Comparison of ENCODE assay signal across 26 cellular contexts in the genomic region with DNA sequence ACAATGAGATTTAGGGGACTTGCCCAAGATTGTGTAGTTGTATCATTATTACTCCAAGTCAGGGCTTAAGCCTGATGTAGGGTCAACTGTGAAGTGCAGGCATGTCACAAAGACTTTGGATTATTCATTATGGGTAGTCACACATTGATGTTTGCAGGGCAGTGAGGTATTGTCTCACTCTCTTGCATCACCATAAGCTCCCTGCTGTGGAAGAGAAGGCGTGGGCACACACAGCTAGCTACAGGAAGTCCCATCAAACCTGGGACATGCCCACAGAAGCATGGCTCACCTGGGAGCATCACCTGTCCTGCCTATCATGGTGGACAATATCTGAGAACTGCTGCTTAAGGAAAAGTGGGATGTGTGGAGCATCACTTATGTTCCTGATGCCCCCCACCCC. TPM values are rescaled to one million over a fixed set of nuclear protein-coding genes. Genes with fewer than 3 reads are reported as not detected.
DNase-seq lines count a peak whose midpoint lies in the region; ATAC-seq, FAIRE-seq and TF ChIP-seq lines count a peak whose summit lies in the region.
"Had no signal": no experiment of that assay in that cellular context is flagged by ENCODE, and none has a peak within 500 bp of the region (broad histone marks: within the 10 kb centered on the region; RNA-seq: fewer than 3 reads in every experiment).

No MANE protein-coding gene starts in this region.

- H3K4me2 ChIP-seq in GM12878 (ENCODE audit: control insufficient read depth, insufficient read depth) (no peak overlapping the region), HepG2 (ENCODE audit: low read depth, low read length) (no peak overlapping the region)

- no peak overlapping the region for H2AFZ ChIP-seq in GM12878 (ENCODE audit: control insufficient read depth, low read depth, low read length)
- H2AFZ ChIP-seq in HepG2 (ENCODE audit: low read length): no peak overlapping the region
- H2AFZ ChIP-seq: parathyroid adenoma had no signal

- FAIRE-seq in GM12878 (lab: Jason Lieb, UNC) (peak; percentile 54), HepG2 (lab: Jason Lieb, UNC) (no peak)
- FAIRE-seq: A204.1 had no signal

- TF ChIP-seq CTCF in GM12878 (IDR thresholded peaks at IDR 0.05 in 2 of 3, conservative IDR thresholded peaks at IDR 0.05 in 1 of 3; ENCODE audit: control insufficient read depth in 2 of 3, extremely low read depth in 1 of 3, insufficient read depth in 1 of 3, low read depth in 3 of 3, low read length in 3 of 3): no peak
- no peak for TF ChIP-seq CTCF in HepG2 (CRISPR knock-in tag; IDR thresholded peaks at IDR 0.05)

- H3K27me3 ChIP-seq in GM12878 (replicated peaks in 1 of 2; ENCODE audit: control insufficient read depth in 2 of 2, insufficient read depth in 2 of 2, low read length in 1 of 2): no peaks in the 10 kb centered on the region
- H3K27me3 ChIP-seq in HepG2 (ENCODE audit: control insufficient read depth in 1 of 2, insufficient read depth in 2 of 2, low read length in 2 of 2): 0 out of 5 replicates have a peak, but pooled peaks cover 0 to 3% of the 10 kb centered on the region in 2 experiments
- H3K27me3 ChIP-seq: upper lobe of right lung had no signal

- RAD21 ChIA-PET in GM12878 (lab: Charles Lee; ENCODE audit: unreplicated experiment): no interaction called here

- POLR2A ChIA-PET in GM12878 (lab: Charles Lee) (no interaction called here), HepG2 (lab: Yijun Ruan, JAX) (no interaction called here)

- BruUV-seq in GM12878 (replicated peaks; lab: Mats Ljungman, UMichigan) (no TSS peak), HepG2 (replicated peaks; lab: Mats Ljungman, UMichigan) (no TSS peak)

- SMC1A ChIA-PET in GM12878 (lab: Charles Lee; ENCODE audit: uncharacterized antibody, unreplicated experiment): interaction anchor here (1.2 to 1.6 kb wide), 2 partner anchors 54 to 74 kb away, joined by 3 to 7 read pairs; no protein-coding TSS in a partner anchor

- CTCF ChIA-PET in GM12878 (lab: Yijun Ruan, JAX) (interaction anchor here (0.7 to 1.0 kb wide), 2 partner anchors 17 to 74 kb away, joined by 3 read pairs; no protein-coding TSS in a partner anchor), HepG2 (lab: Yijun Ruan, JAX; ENCODE audit: low intra/inter-chr PET ratio, low total read pairs) (no interaction called here)

- no peaks in the 10 kb centered on the region for H3K9me3 ChIP-seq in GM12878 (replicated peaks; ENCODE audit: control insufficient read depth, insufficient read depth, low read length)
- no peaks in the 10 kb centered on the region for H3K9me3 ChIP-seq in HepG2 (ENCODE audit: low read length)
- H3K9me3 ChIP-seq: Caco-2, upper lobe of right lung had no signal

- TF ChIP-seq EP300 in GM12878 (IDR thresholded peaks at IDR 0.05; ENCODE audit: borderline replicate concordance in 1 of 2, control insufficient read depth in 1 of 2, low read depth in 2 of 2, low read length in 2 of 2) (no peak), HepG2 (IDR thresholded peaks at IDR 0.05; ENCODE audit: low read depth in 2 of 2, low read length in 2 of 2) (no peak), HepG2 (CRISPR knock-in tag; IDR thresholded peaks at IDR 0.05; ENCODE audit: borderline replicate concordance) (no peak)

- no peaks in the 10 kb centered on the region for H4K20me1 ChIP-seq in GM12878 (ENCODE audit: control insufficient read depth, insufficient read depth)
- no peaks in the 10 kb centered on the region for H4K20me1 ChIP-seq in HepG2 (ENCODE audit: insufficient read depth, low read length)

- intact Hi-C loops in GM12878 (cut with micrococcal nuclease; ENCODE audit: unreplicated experiment) (no loop called here), HepG2 (cut with micrococcal nuclease; ENCODE audit: unreplicated experiment) (no loop called here)

- TF ChIP-seq POLR2A in GM12878 (IDR thresholded peaks at IDR 0.05; ENCODE audit: low read depth, low read length) (no peak), HepG2 (IDR thresholded peaks at IDR 0.05; ENCODE audit: insufficient read depth in 1 of 2, low read depth in 2 of 2, low read length in 2 of 2) (no peak), GM18505 (IDR thresholded peaks at IDR 0.05; ENCODE audit: borderline replicate concordance, extremely low read depth, insufficient read depth, insufficient read length) (no peak)

- 13% methylated on average over 1 of the region's 1 CpG for WGBS in GM12878 (ENCODE audit: insufficient coverage, insufficient replicate concordance, low lambda C conversion rate, missing lambda C conversion rate)
- WGBS in HepG2 (ENCODE audit: low lambda C conversion rate): 11% methylated on average over 1 of the region's 1 CpG

- H3K79me2 ChIP-seq in GM12878 (ENCODE audit: control insufficient read depth, insufficient read depth, low read length) (no peaks in the 10 kb centered on the region), HepG2 (ENCODE audit: insufficient read depth, low read length) (no peaks in the 10 kb centered on the region)
- H3K79me2 ChIP-seq: parathyroid adenoma had no signal

- H3K27ac ChIP-seq in GM12878 (ENCODE audit: control insufficient read depth, insufficient read depth) (no peak overlapping the region), HepG2 (ENCODE audit: extremely low read length, insufficient read depth, low read length) (no peak overlapping the region)
- H3K27ac ChIP-seq: parathyroid adenoma, upper lobe of right lung had no signal

- H3K4me3 ChIP-seq in GM12878 (no peak overlapping the region), HepG2 (replicated peaks in 1 of 3; ENCODE audit: insufficient read depth in 1 of 3, low read depth in 2 of 3, low read length in 3 of 3) (no peak overlapping the region)
- H3K4me3 ChIP-seq: upper lobe of right lung had no signal

- H3K36me3 ChIP-seq in GM12878 (ENCODE audit: control insufficient read depth in 2 of 2, insufficient read depth in 2 of 2, low read length in 1 of 2) (peaks cover 5 to 6% of the 10 kb centered on the region in 2 experiments), HepG2 (replicated peaks in 1 of 2; ENCODE audit: control insufficient read depth in 1 of 2, insufficient read depth in 2 of 2, low read length in 2 of 2) (no peaks in the 10 kb centered on the region)
- H3K36me3 ChIP-seq: upper lobe of right lung had no signal

- TF ChIP-seq RAD21 in GM12878 (IDR thresholded peaks at IDR 0.05; ENCODE audit: insufficient read depth, low read depth, low read length) (no peak), HepG2 (CRISPR knock-in tag; IDR thresholded peaks at IDR 0.05) (no peak)

- H3K4me1 ChIP-seq in GM12878 (ENCODE audit: control insufficient read depth, insufficient read depth, low read length): no peaks in the 10 kb centered on the region
- H3K4me1 ChIP-seq in HepG2 (ENCODE audit: insufficient read depth, low read length): peaks cover 16% of the 10 kb centered on the region
- H3K4me1 ChIP-seq: Caco-2, parathyroid adenoma, upper lobe of right lung had no signal

- in situ Hi-C loops in GM12878 (cut with MboI): no loop called here
- in situ Hi-C loops in HepG2 (cut with HindIII; ENCODE audit: extremely low pct_ligation_motif_present, low pct_unique_long_range_greater_than_20kb): no loop called here

- H3K9ac ChIP-seq in GM12878 (ENCODE audit: control insufficient read depth, insufficient read depth, low read length) (no peak overlapping the region), HepG2 (ENCODE audit: insufficient read depth, low read depth, low read length) (no peak overlapping the region)
- H3K9ac ChIP-seq: parathyroid adenoma had no signal

- DNase-seq in NCI-H1417 (lab: John Stamatoyannopoulos, UW): peak in 2 of 3 experiments; percentile 39 to 42
- no peak for DNase-seq in NCI-H1417 treated with DMSO at 0.1 percent for 48 hours (lab: John Stamatoyannopoulos, UW)
- DNase-seq in NCI-H69 (lab: John Stamatoyannopoulos, UW): peak; percentile 88
- DNase-seq in GM12878 (ENCODE audit: low read depth, low spot score): no peak
- DNase-seq in HepG2 (ENCODE audit: low spot score): peak; percentile 13
- no peak for DNase-seq in 8988T
- DNase-seq: activated CD4-positive, CD25-positive, alpha-beta regulatory T cell treated with anti-CD3 and anti-CD28 coated beads, Interleukin-2, amount 50 U/mL, for 72 hours; activated naive CD4-positive, alpha-beta T cell treated with anti-CD3 and anti-CD28 coated beads, Interleukin-2, amount 10 ng/mL, durations not matched to agents 7 days and 5 days; activated T-cell treated with anti-CD3 and anti-CD28 coated beads, Interleukin-2, amount 50 U/mL, for 4 hours; anterior cingulate cortex; Caco-2; caudate nucleus; foreskin fibroblast; GOT3; KBM-7; left ventricle myocardium superior; NCI-H2029; NCI-H226; T1000 had no signal

- ATAC-seq in GM12878 (peak; percentile 51), HepG2 (peak; percentile 48; the same call in 2 of the 3 replicates), HG02798 (IDR thresholded peaks at IDR 0.05; ENCODE audit: poor library complexity, unreplicated experiment) (no peak), GM18505 (IDR thresholded peaks at IDR 0.05; ENCODE audit: unreplicated experiment) (no peak)
- ATAC-seq: activated T-cell treated with anti-CD3 and anti-CD28 coated beads, Interleukin-2, amount 50 U/mL, for 4 hours; left ventricle myocardium superior; natural killer cell treated with Interleukin-12 subunit alpha and Interleukin-12 subunit beta and Interleukin-15 and Interleukin-18, amount 100 ng/mL, for 72 hours; sciatic nerve; upper lobe of right lung had no signal

RNA-seq across cellular contexts. Expression of gene TMOD1, which starts 42.1 kb away (rescaled TPM):
- total RNA-seq in GM12878 (2013; cell fraction: nucleolus; rRNA removed): 33.9 and 37.2 TPM in 2 replicates
- total RNA-seq in GM12878 (2014; rRNA removed): 8.4 and 8.5 TPM in 2 replicates
- 13.9 and 15.0 TPM in 2 replicates for total RNA-seq in GM12878 (2014; rRNA removed; fragmentation: Illumina TruSeq; extraction: Trizol)
- total RNA-seq in GM12878 (2021): 28.4 and 29.0 TPM in 2 replicates
- 18.8 TPM for polyA plus RNA-seq in GM12878 (2011; ENCODE audit: low read depth)
- 4.0 and 4.9 TPM in 2 replicates for polyA plus RNA-seq in GM12878 (2011; rRNA removed)
- polyA plus RNA-seq in GM12878 (2011; cell fraction: cytosol; rRNA removed): 3.9 and 5.9 TPM in 2 replicates
- polyA plus RNA-seq in GM12878 (2011; cell fraction: nucleus; rRNA removed): 5.2 and 5.5 TPM in 2 replicates
- 20.5 and 27.3 TPM in 2 replicates for polyA plus RNA-seq in GM12878 (2012)
- polyA plus RNA-seq in GM12878 (2014; fragmentation: Illumina TruSeq; extraction: Trizol): 31.3 and 38.8 TPM in 2 replicates
- 10 to 100 TPM; 11.1 to 16.9 TPM for polyA plus RNA-seq in GM12878 (2014; fragmentation: Nextera tagmentation; extraction: Ambion mirVana)
- 13.2 and 13.3 TPM in 2 replicates for polyA plus RNA-seq in GM12878 (2014; rRNA removed)
- 10 to 100 TPM; 27.7 to 44.1 TPM for polyA plus RNA-seq in GM12878 (2016; fragmentation: Nextera tagmentation; extraction: Ambion mirVana)
- 2.9 and 3.7 TPM in 2 replicates for polyA minus RNA-seq in GM12878 (2011; rRNA and poly(A)+ RNA removed)
- 3.2 and 3.7 TPM in 2 replicates for polyA minus RNA-seq in GM12878 (2011; cell fraction: cytosol; rRNA and poly(A)+ RNA removed)
- polyA minus RNA-seq in GM12878 (2011; cell fraction: nucleus; rRNA and poly(A)+ RNA removed): 1.2 and 2.2 TPM in 2 replicates
- total RNA-seq in HepG2 (2016; rRNA removed; fragmentation: Illumina TruSeq; extraction: Trizol): 0.04 TPM in 1 of 2 replicates, not detected in the other
- total RNA-seq in HepG2 (2016; cell fraction: cytosol; rRNA removed; fragmentation: Illumina TruSeq; extraction: Trizol; ENCODE audit: low read depth): not detected in 2 replicates
- 0.06 TPM in 1 of 2 replicates, not detected in the other for total RNA-seq in HepG2 (2016; cell fraction: insoluble cytoplasmic fraction; rRNA removed; fragmentation: Illumina TruSeq; extraction: Trizol)
- total RNA-seq in HepG2 (2016; cell fraction: membrane; rRNA removed; fragmentation: Illumina TruSeq; extraction: Trizol): 0.07 TPM in 1 of 2 replicates, not detected in the other
- 0.16 TPM in 1 of 2 replicates, not detected in the other for total RNA-seq in HepG2 (2016; cell fraction: nucleus; rRNA removed; fragmentation: Illumina TruSeq; extraction: Trizol)
- 0.04 and 0.07 TPM in 2 replicates for polyA plus RNA-seq in HepG2 (2011; rRNA removed)
- polyA plus RNA-seq in HepG2 (2011; cell fraction: cytosol; rRNA removed): 0.03 TPM in 2 replicates
- polyA plus RNA-seq in HepG2 (2011; cell fraction: nucleus; rRNA removed): 0.05 TPM in 1 of 2 replicates, not detected in the other
- 0.31 and 0.40 TPM in 2 replicates for polyA plus RNA-seq in HepG2 (2012)
- polyA plus RNA-seq in HepG2 (2016; cell fraction: cytosol; fragmentation: Illumina TruSeq; extraction: Trizol; ENCODE audit: low read depth): 0.09 TPM in 1 of 2 replicates, not detected in the other
- polyA plus RNA-seq in HepG2 (2016; cell fraction: insoluble cytoplasmic fraction; fragmentation: Illumina TruSeq; extraction: Trizol; ENCODE audit: low read depth): 0.19 TPM in 1 of 2 replicates, not detected in the other
- polyA plus RNA-seq in HepG2 (2016; cell fraction: membrane; fragmentation: Illumina TruSeq; extraction: Trizol; ENCODE audit: low read depth): 0.06 and 0.07 TPM in 2 replicates
- polyA plus RNA-seq in HepG2 (2016; cell fraction: nucleus; fragmentation: Illumina TruSeq; extraction: Trizol; ENCODE audit: insufficient read depth, low read depth): 0.13 TPM in 1 of 2 replicates, not detected in the other
- polyA minus RNA-seq in HepG2 (2011; rRNA and poly(A)+ RNA removed; ENCODE audit: low replicate concordance): 0.98 TPM in 1 of 2 replicates, not detected in the other
- polyA minus RNA-seq in HepG2 (2011; cell fraction: cytosol; rRNA and poly(A)+ RNA removed): not detected in 2 replicates
- polyA minus RNA-seq in HepG2 (2011; cell fraction: nucleus; rRNA and poly(A)+ RNA removed): not detected in 2 replicates

Comparison
In these comparisons a context has a peak if more than half of its experiments do, and no peak if none do; other contexts are left out.
1. DNase-seq: peak in NCI-H1417 (2 of 3), NCI-H69 (single experiment) and HepG2 (single experiment); none in NCI-H1417 treated with DMSO at 0.1 percent for 48 hours (single experiment), GM12878 (single experiment) and 8988T (single experiment).
2. ATAC-seq: peak in GM12878 (single experiment) and HepG2 (single experiment); none in HG02798 (single experiment) and GM18505 (single experiment).
3. RNA of gene TMOD1, which starts 42.1 kb away (total RNA-seq): 8.4 to 37.2 TPM in GM12878; 0.04 to 0.16 TPM in HepG2; every median in the first group is over 4 times any median in the second.